Comparison of ENCODE assay signal across 2 cellular contexts in the genomic region with DNA sequence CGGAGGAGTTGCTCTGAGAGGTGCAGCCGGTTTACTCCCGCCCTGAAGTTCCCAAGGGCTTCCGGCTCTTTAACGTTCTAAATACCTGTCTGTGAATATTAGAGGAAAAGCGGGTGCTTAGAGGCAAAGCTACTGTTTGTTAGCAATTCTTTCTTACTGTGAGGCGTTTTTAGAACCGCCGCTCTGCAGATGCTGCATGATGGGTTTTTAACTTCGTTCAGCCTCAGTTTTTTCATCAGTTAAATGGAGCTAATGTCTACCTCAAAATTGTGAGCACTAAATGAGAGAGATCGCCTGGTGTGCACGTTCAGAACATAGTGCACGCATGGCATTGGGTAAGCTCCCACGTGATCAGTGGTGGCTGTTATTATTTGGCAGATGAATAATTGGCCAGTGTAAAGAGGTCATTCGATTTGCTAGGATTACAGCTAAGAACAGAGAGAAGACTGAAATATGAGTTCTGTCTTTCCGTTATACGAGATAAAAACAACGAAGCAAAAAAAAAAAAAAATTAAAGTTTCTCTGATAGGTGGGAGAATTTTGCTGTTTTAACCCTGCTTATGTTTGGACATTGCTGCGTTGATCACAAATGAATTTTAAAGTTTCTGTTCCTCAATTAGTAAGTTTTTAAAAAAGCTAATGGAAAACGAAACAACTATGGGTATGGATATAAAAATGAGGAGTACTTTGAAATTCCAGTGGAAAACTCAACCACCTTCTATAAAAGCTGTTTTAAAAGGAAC.
TF ChIP-seq lines count a peak whose summit lies in the region.

No MANE protein-coding gene starts in this region.

TF ChIP-seq in A549, 52 proteins besides CTCF, POLR2A, EP300 and RAD21:
- TF ChIP-seq PHF8 (IDR thresholded peaks at IDR 0.05; ENCODE audit: borderline replicate concordance, low read depth) (no peak), MAFK (IDR thresholded peaks at IDR 0.05; ENCODE audit: partially characterized antibody) (no peak), MAZ (IDR thresholded peaks at IDR 0.05; ENCODE audit: borderline replicate concordance, low read depth, low read length) (no peak), KDM1A (IDR thresholded peaks at IDR 0.05; ENCODE audit: low read depth) (peak; percentile 95), NR3C1 (IDR thresholded peaks at IDR 0.05) (no peak), RCOR1 (IDR thresholded peaks at IDR 0.05; ENCODE audit: low read depth, low read length) (peak; percentile 83; the same call in 1 of the 2 replicates), SREBF2 (IDR thresholded peaks at IDR 0.05) (no peak), MYC (IDR thresholded peaks at IDR 0.05; ENCODE audit: borderline replicate concordance, low read length) (peak; percentile 55; the same call in 1 of the 2 replicates), CHD4 (IDR thresholded peaks at IDR 0.05; ENCODE audit: borderline replicate concordance) (peak; percentile 81), NFE2L2 (conservative IDR thresholded peaks at IDR 0.05; ENCODE audit: low read length) (no peak), TFCP2L1 (CRISPR knock-in tag; IDR thresholded peaks at IDR 0.05) (peak; percentile 29; the same call in 1 of the 2 replicates), SMC3 (IDR thresholded peaks at IDR 0.05) (no peak), CEBPB (IDR thresholded peaks at IDR 0.05) (peak in 1 of 2 experiments; percentile 68; a peak in 2 of 4 replicates), ZNF302 (CRISPR knock-in tag; IDR thresholded peaks at IDR 0.05) (no peak), HDAC2 (IDR thresholded peaks at IDR 0.05) (peak; percentile 86; the same call in 1 of the 2 replicates), BHLHE40 (IDR thresholded peaks at IDR 0.05; ENCODE audit: low read depth, low read length) (peak; percentile 83), JUN (IDR thresholded peaks at IDR 0.05) (peak; percentile 65 to 88; a peak in 3 of 5 replicates), HOXA7 (CRISPR knock-in tag; IDR thresholded peaks at IDR 0.05) (no peak)
- TF ChIP-seq, protein P1, sequence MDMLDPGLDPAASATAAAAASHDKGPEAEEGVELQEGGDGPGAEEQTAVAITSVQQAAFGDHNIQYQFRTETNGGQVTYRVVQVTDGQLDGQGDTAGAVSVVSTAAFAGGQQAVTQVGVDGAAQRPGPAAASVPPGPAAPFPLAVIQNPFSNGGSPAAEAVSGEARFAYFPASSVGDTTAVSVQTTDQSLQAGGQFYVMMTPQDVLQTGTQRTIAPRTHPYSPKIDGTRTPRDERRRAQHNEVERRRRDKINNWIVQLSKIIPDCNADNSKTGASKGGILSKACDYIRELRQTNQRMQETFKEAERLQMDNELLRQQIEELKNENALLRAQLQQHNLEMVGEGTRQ (IDR thresholded peaks at IDR 0.05): peak; percentile 87
- TF ChIP-seq, protein P2, sequence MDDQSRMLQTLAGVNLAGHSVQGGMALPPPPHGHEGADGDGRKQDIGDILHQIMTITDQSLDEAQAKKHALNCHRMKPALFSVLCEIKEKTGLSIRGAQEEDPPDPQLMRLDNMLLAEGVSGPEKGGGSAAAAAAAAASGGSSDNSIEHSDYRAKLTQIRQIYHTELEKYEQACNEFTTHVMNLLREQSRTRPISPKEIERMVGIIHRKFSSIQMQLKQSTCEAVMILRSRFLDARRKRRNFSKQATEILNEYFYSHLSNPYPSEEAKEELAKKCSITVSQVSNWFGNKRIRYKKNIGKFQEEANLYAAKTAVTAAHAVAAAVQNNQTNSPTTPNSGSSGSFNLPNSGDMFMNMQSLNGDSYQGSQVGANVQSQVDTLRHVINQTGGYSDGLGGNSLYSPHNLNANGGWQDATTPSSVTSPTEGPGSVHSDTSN (IDR thresholded peaks at IDR 0.05): no peak
- TF ChIP-seq, protein P3, sequence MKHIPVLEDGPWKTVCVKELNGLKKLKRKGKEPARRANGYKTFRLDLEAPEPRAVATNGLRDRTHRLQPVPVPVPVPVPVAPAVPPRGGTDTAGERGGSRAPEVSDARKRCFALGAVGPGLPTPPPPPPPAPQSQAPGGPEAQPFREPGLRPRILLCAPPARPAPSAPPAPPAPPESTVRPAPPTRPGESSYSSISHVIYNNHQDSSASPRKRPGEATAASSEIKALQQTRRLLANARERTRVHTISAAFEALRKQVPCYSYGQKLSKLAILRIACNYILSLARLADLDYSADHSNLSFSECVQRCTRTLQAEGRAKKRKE (CRISPR knock-in tag; IDR thresholded peaks at IDR 0.05; ENCODE audit: low read depth): no peak
- TF ChIP-seq, protein P4, sequence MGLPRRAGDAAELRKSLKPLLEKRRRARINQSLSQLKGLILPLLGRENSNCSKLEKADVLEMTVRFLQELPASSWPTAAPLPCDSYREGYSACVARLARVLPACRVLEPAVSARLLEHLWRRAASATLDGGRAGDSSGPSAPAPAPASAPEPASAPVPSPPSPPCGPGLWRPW (IDR thresholded peaks at IDR 0.05): no peak
- TF ChIP-seq, protein P5, sequence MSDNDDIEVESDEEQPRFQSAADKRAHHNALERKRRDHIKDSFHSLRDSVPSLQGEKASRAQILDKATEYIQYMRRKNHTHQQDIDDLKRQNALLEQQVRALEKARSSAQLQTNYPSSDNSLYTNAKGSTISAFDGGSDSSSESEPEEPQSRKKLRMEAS (IDR thresholded peaks at IDR 0.05): peak; percentile 89
- TF ChIP-seq, protein P6, sequence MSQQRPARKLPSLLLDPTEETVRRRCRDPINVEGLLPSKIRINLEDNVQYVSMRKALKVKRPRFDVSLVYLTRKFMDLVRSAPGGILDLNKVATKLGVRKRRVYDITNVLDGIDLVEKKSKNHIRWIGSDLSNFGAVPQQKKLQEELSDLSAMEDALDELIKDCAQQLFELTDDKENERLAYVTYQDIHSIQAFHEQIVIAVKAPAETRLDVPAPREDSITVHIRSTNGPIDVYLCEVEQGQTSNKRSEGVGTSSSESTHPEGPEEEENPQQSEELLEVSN (IDR thresholded peaks at IDR 0.05; ENCODE audit: borderline replicate concordance, low read depth): peak; percentile 72; the same call in 1 of the 2 replicates
- TF ChIP-seq, protein P7, sequence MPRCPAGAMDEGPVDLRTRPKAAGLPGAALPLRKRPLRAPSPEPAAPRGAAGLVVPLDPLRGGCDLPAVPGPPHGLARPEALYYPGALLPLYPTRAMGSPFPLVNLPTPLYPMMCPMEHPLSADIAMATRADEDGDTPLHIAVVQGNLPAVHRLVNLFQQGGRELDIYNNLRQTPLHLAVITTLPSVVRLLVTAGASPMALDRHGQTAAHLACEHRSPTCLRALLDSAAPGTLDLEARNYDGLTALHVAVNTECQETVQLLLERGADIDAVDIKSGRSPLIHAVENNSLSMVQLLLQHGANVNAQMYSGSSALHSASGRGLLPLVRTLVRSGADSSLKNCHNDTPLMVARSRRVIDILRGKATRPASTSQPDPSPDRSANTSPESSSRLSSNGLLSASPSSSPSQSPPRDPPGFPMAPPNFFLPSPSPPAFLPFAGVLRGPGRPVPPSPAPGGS (IDR thresholded peaks at IDR 0.05): peak; percentile 59; the same call in 2 of the 3 replicates

TF ChIP-seq in HepG2, 621 proteins besides CTCF, POLR2A, EP300 and RAD21 (continues in another document):
- TF ChIP-seq TSC22D2 (CRISPR knock-in tag; IDR thresholded peaks at IDR 0.05; ENCODE audit: borderline replicate concordance) (peak; percentile 89), MAFK (conservative IDR thresholded peaks at IDR 0.05 in 1 of 2, IDR thresholded peaks at IDR 0.05 in 1 of 2; ENCODE audit: low read length in 2 of 2) (no peak), ZEB1 (IDR thresholded peaks at IDR 0.05; ENCODE audit: insufficient replicate concordance, low read depth) (peak; percentile 87), ZNF326 (CRISPR knock-in tag; IDR thresholded peaks at IDR 0.05; ENCODE audit: borderline replicate concordance) (no peak), FOSL2 (CRISPR knock-in tag; IDR thresholded peaks at IDR 0.05) (peak; percentile 61), ZNF562 (CRISPR knock-in tag; IDR thresholded peaks at IDR 0.05; ENCODE audit: borderline replicate concordance) (peak; percentile 49; the same call in 1 of the 2 replicates), ZNF652 (CRISPR knock-in tag; IDR thresholded peaks at IDR 0.05; ENCODE audit: borderline replicate concordance, low read depth) (0 out of 2 replicates have a peak, but pooled peaks have one; percentile 6), ZNF660 (CRISPR knock-in tag; IDR thresholded peaks at IDR 0.05; ENCODE audit: borderline replicate concordance, low read depth) (no peak), ZNF460 (CRISPR knock-in tag; IDR thresholded peaks at IDR 0.05; ENCODE audit: borderline replicate concordance) (no peak), KAT2B (IDR thresholded peaks at IDR 0.05; ENCODE audit: borderline replicate concordance, low read depth, low read length) (no peak), ZNF589 (CRISPR knock-in tag; conservative IDR thresholded peaks at IDR 0.05) (no peak; the same call in 1 of the 2 replicates), MED8 (CRISPR knock-in tag; IDR thresholded peaks at IDR 0.05; ENCODE audit: insufficient replicate concordance) (peak; percentile 76), MXI1 (IDR thresholded peaks at IDR 0.05; ENCODE audit: borderline replicate concordance, low read depth, low read length) (no peak; the same call in 2 of the 3 replicates)
- TF ChIP-seq, protein P8, sequence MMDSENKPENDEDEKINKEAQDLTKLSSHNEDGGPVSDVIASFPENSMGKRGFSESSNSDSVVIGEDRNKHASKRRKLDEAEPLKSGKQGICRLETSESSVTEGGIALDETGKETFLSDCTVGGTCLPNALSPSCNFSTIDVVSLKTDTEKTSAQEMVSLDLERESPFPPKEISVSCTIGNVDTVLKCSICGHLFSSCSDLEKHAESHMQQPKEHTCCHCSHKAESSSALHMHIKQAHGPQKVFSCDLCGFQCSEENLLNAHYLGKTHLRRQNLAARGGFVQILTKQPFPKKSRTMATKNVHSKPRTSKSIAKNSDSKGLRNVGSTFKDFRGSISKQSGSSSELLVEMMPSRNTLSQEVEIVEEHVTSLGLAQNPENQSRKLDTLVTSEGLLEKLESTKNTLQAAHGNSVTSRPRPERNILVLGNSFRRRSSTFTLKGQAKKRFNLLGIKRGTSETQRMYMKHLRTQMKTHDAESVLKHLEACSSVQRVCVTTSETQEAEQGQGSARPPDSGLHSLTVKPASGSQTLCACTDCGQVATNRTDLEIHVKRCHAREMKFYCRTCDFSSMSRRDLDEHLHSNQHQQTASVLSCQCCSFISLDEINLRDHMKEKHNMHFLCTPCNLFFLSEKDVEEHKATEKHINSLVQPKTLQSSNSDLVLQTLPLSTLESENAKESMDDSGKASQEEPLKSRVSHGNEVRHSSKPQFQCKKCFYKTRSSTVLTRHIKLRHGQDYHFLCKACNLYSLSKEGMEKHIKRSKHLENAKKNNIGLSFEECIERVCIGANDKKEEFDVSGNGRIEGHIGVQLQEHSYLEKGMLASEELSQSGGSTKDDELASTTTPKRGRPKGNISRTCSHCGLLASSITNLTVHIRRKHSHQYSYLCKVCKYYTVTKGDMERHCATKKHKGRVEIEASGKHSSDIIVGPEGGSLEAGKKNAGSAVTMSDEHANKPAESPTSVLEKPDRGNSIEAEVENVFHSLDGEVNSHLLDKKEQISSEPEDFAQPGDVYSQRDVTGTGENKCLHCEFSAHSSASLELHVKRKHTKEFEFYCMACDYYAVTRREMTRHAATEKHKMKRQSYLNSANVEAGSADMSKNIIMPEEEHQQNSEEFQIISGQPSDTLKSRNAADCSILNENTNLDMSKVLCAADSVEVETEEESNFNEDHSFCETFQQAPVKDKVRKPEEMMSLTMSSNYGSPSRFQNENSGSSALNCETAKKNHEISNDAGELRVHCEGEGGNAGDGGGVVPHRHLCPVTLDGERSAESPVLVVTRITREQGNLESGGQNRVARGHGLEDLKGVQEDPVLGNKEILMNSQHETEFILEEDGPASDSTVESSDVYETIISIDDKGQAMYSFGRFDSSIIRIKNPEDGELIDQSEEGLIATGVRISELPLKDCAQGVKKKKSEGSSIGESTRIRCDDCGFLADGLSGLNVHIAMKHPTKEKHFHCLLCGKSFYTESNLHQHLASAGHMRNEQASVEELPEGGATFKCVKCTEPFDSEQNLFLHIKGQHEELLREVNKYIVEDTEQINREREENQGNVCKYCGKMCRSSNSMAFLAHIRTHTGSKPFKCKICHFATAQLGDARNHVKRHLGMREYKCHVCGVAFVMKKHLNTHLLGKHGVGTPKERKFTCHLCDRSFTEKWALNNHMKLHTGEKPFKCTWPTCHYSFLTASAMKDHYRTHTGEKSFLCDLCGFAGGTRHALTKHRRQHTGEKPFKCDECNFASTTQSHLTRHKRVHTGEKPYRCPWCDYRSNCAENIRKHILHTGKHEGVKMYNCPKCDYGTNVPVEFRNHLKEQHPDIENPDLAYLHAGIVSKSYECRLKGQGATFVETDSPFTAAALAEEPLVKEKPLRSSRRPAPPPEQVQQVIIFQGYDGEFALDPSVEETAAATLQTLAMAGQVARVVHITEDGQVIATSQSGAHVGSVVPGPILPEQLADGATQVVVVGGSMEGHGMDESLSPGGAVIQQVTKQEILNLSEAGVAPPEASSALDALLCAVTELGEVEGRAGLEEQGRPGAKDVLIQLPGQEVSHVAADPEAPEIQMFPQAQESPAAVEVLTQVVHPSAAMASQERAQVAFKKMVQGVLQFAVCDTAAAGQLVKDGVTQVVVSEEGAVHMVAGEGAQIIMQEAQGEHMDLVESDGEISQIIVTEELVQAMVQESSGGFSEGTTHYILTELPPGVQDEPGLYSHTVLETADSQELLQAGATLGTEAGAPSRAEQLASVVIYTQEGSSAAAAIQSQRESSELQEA (CRISPR knock-in tag; IDR thresholded peaks at IDR 0.05; ENCODE audit: not compliant biosample characterization): no peak
- TF ChIP-seq, protein P9, sequence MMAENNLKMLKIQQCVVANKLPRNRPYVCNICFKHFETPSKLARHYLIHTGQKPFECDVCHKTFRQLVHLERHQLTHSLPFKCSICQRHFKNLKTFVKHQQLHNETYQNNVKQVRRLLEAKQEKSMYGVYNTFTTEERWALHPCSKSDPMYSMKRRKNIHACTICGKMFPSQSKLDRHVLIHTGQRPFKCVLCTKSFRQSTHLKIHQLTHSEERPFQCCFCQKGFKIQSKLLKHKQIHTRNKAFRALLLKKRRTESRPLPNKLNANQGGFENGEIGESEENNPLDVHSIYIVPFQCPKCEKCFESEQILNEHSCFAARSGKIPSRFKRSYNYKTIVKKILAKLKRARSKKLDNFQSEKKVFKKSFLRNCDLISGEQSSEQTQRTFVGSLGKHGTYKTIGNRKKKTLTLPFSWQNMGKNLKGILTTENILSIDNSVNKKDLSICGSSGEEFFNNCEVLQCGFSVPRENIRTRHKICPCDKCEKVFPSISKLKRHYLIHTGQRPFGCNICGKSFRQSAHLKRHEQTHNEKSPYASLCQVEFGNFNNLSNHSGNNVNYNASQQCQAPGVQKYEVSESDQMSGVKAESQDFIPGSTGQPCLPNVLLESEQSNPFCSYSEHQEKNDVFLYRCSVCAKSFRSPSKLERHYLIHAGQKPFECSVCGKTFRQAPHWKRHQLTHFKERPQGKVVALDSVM (CRISPR knock-in tag; IDR thresholded peaks at IDR 0.05): no peak; the same call in 1 of the 2 replicates
- TF ChIP-seq, protein P10, sequence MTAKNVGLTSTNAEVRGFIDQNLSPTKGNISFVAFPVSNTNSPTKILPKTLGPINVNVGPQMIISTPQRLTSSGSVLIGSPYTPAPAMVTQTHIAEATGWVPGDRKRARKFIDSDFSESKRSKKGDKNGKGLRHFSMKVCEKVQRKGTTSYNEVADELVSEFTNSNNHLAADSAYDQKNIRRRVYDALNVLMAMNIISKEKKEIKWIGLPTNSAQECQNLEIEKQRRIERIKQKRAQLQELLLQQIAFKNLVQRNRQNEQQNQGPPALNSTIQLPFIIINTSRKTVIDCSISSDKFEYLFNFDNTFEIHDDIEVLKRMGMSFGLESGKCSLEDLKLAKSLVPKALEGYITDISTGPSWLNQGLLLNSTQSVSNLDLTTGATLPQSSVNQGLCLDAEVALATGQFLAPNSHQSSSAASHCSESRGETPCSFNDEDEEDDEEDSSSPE (CRISPR knock-in tag; IDR thresholded peaks at IDR 0.05): peak; percentile 78
